31 cellular contexts compared by ENCODE assay signal in genomic region chr12:45850302-45850701, GRCh38.
"Had no signal": no experiment of that assay in that cellular context is flagged by ENCODE, and none has a peak within 500 bp of the region (broad histone marks: within the 10 kb centered on the region; RNA-seq: fewer than 3 reads in every experiment).

No MANE protein-coding gene starts in this region.

- H3K27ac Mint-ChIP-seq: activated CD4-positive, alpha-beta memory T cell treated with anti-CD3 and anti-CD28 coated beads for 36 hours; activated CD4-positive, alpha-beta T cell treated with anti-CD3 and anti-CD28 coated beads for 36 hours; activated CD4-positive, alpha-beta T cell treated with anti-CD3 and anti-CD28 coated beads, Interleukin-2, amount 10 ng/mL, durations not matched to agents 24 days and 14 days; activated CD8-positive, alpha-beta memory T cell treated with anti-CD3 and anti-CD28 coated beads, Interleukin-2, amount 10 ng/mL, durations not matched to agents 7 days and 5 days; activated CD8-positive, alpha-beta T cell treated with anti-CD3 and anti-CD28 coated beads, Interleukin-2, amount 10 ng/mL, durations not matched to agents 7 days and 5 days; activated naive CD4-positive, alpha-beta T cell treated with anti-CD3 and anti-CD28 coated beads for 36 hours; activated naive CD4-positive, alpha-beta T cell treated with anti-CD3 and anti-CD28 coated beads, Interleukin-2, amount 50 U/mL, for 24 hours; activated naive CD8-positive, alpha-beta T cell treated with anti-CD3 and anti-CD28 coated beads for 36 hours; activated naive CD8-positive, alpha-beta T cell treated with anti-CD3 and anti-CD28 coated beads, Interleukin-2, amount 50 U/mL, for 24 hours; activated T-helper 1 cell treated with anti-CD3 and anti-CD28 coated beads, Interleukin-12 subunit alpha, Interleukin-12 subunit beta, Interleukin-2, Interleukin-4 antibody, amounts not matched to agents 30 ng/mL and 10 ng/mL and 1 ng/mL, durations not matched to agents 14 hours and 24 hours and 36 hours; activated T-helper 2 cell treated with anti-CD3 and anti-CD28 coated beads, Interferon-gamma antibody, Interleukin-2, Interleukin-4, amounts not matched to agents 10 μg/mL and 5 μg/mL and 100 μg/mL, durations not matched to agents 14 hours and 24 hours and 36 hours; brain had no signal

- FAIRE-seq: endometrium, frontal cortex had no signal

- H3K27me3 ChIP-seq: adrenal gland, breast epithelium, colonic mucosa, heart right ventricle had no signal

- H3K4me3 ChIP-seq: adrenal gland, breast epithelium, colonic mucosa, heart right ventricle had no signal

- H3K9me3 Mint-ChIP-seq: activated CD4-positive, alpha-beta memory T cell treated with anti-CD3 and anti-CD28 coated beads for 36 hours; activated CD4-positive, alpha-beta T cell treated with anti-CD3 and anti-CD28 coated beads, Interleukin-2, amount 10 ng/mL, durations not matched to agents 24 days and 14 days; activated naive CD4-positive, alpha-beta T cell treated with anti-CD3 and anti-CD28 coated beads for 36 hours; activated naive CD4-positive, alpha-beta T cell treated with anti-CD3 and anti-CD28 coated beads, Interleukin-2, amount 50 U/mL, for 24 hours; activated naive CD8-positive, alpha-beta T cell treated with anti-CD3 and anti-CD28 coated beads for 36 hours; activated naive CD8-positive, alpha-beta T cell treated with anti-CD3 and anti-CD28 coated beads, Interleukin-2, amount 50 U/mL, for 24 hours; activated T-helper 1 cell treated with anti-CD3 and anti-CD28 coated beads, Interleukin-12 subunit alpha, Interleukin-12 subunit beta, Interleukin-2, Interleukin-4 antibody, amounts not matched to agents 30 ng/mL and 10 ng/mL and 1 ng/mL, durations not matched to agents 14 hours and 24 hours and 36 hours; activated T-helper 2 cell treated with anti-CD3 and anti-CD28 coated beads, Interferon-gamma antibody, Interleukin-2, Interleukin-4, amounts not matched to agents 10 μg/mL and 5 μg/mL and 100 μg/mL, durations not matched to agents 14 hours and 24 hours and 36 hours; brain had no signal

- H3K27ac ChIP-seq: adrenal gland, breast epithelium, colonic mucosa, heart right ventricle had no signal

- DNase-seq: activated CD4-positive, alpha-beta memory T cell treated with anti-CD3 and anti-CD28 coated beads for 36 hours; activated CD4-positive, alpha-beta T cell treated with anti-CD3 and anti-CD28 coated beads for 36 hours; activated CD4-positive, alpha-beta T cell treated with anti-CD3 and anti-CD28 coated beads, Interleukin-2, amount 10 ng/mL, durations not matched to agents 24 days and 14 days; activated CD4-positive, CD25-positive, alpha-beta regulatory T cell; activated CD4-positive, CD25-positive, alpha-beta regulatory T cell treated with anti-CD3 and anti-CD28 coated beads, Interleukin-2, amount 50 U/mL, for 72 hours; activated CD8-positive, alpha-beta memory T cell treated with anti-CD3 and anti-CD28 coated beads, Interleukin-2, amount 10 ng/mL, durations not matched to agents 7 days and 5 days; activated CD8-positive, alpha-beta memory T cell treated with anti-CD3 and anti-CD28 coated beads, Interleukin-2, amount 50 U/mL, for 4 hours; activated CD8-positive, alpha-beta T cell treated with anti-CD3 and anti-CD28 coated beads, Interleukin-2, amount 10 ng/mL, durations not matched to agents 7 days and 5 days; activated effector memory CD4-positive, alpha-beta T cell treated with anti-CD3 and anti-CD28 coated beads, Interleukin-2, amount 50 U/mL, for 16 hours; activated naive CD4-positive, alpha-beta T cell treated with anti-CD3 and anti-CD28 coated beads for 36 hours; activated naive CD8-positive, alpha-beta T cell treated with anti-CD3 and anti-CD28 coated beads for 36 hours; activated naive CD8-positive, alpha-beta T cell treated with anti-CD3 and anti-CD28 coated beads, Interleukin-2, amount 50 U/mL, for 24 hours; activated T-cell treated with anti-CD3 and anti-CD28 coated beads, Interleukin-2, amount 50 U/mL, for 1 hour; activated T-cell treated with anti-CD3 and anti-CD28 coated beads, Interleukin-2, amount 50 U/mL, for 48 hours; adrenal gland; amygdala; aorta; colonic mucosa; effector CD8-positive, alpha-beta T cell; foreskin fibroblast; heart right ventricle; T-helper 1 cell; T-helper 2 cell had no signal

- H3K4me1 ChIP-seq: adrenal gland, breast epithelium, colonic mucosa had no signal

- H3K4me1 Mint-ChIP-seq: activated CD4-positive, alpha-beta T cell treated with anti-CD3 and anti-CD28 coated beads for 36 hours; activated CD4-positive, alpha-beta T cell treated with anti-CD3 and anti-CD28 coated beads, Interleukin-2, amount 10 ng/mL, durations not matched to agents 24 days and 14 days; activated CD8-positive, alpha-beta memory T cell treated with anti-CD3 and anti-CD28 coated beads, Interleukin-2, amount 10 ng/mL, durations not matched to agents 7 days and 5 days; activated naive CD8-positive, alpha-beta T cell treated with anti-CD3 and anti-CD28 coated beads, Interleukin-2, amount 50 U/mL, for 24 hours; brain had no signal

- H3K9me3 ChIP-seq: adrenal gland, breast epithelium, colonic mucosa, heart right ventricle had no signal

- ATAC-seq: activated CD4-positive, alpha-beta T cell treated with anti-CD3 and anti-CD28 coated beads for 36 hours; activated CD8-positive, alpha-beta memory T cell treated with anti-CD3 and anti-CD28 coated beads, Interleukin-2, amount 10 ng/mL, durations not matched to agents 7 days and 5 days; activated CD8-positive, alpha-beta T cell treated with anti-CD3 and anti-CD28 coated beads, Interleukin-2, amount 10 ng/mL, durations not matched to agents 7 days and 5 days; activated naive CD8-positive, alpha-beta T cell treated with anti-CD3 and anti-CD28 coated beads, Interleukin-2, amount 50 U/mL, for 24 hours; esophagus mucosa; heart right ventricle had no signal

- H3K27me3 Mint-ChIP-seq: activated CD4-positive, alpha-beta memory T cell treated with anti-CD3 and anti-CD28 coated beads for 36 hours; activated CD4-positive, alpha-beta T cell treated with anti-CD3 and anti-CD28 coated beads for 36 hours; activated CD4-positive, alpha-beta T cell treated with anti-CD3 and anti-CD28 coated beads, Interleukin-2, amount 10 ng/mL, durations not matched to agents 24 days and 14 days; activated CD8-positive, alpha-beta memory T cell treated with anti-CD3 and anti-CD28 coated beads, Interleukin-2, amount 10 ng/mL, durations not matched to agents 7 days and 5 days; activated naive CD4-positive, alpha-beta T cell treated with anti-CD3 and anti-CD28 coated beads, Interleukin-2, amount 50 U/mL, for 24 hours; activated naive CD8-positive, alpha-beta T cell treated with anti-CD3 and anti-CD28 coated beads for 36 hours; activated naive CD8-positive, alpha-beta T cell treated with anti-CD3 and anti-CD28 coated beads, Interleukin-2, amount 50 U/mL, for 24 hours had no signal

- H3K4me3 Mint-ChIP-seq: activated CD4-positive, alpha-beta memory T cell treated with anti-CD3 and anti-CD28 coated beads for 36 hours; activated CD4-positive, alpha-beta T cell treated with anti-CD3 and anti-CD28 coated beads for 36 hours; activated CD4-positive, alpha-beta T cell treated with anti-CD3 and anti-CD28 coated beads, Interleukin-2, amount 10 ng/mL, durations not matched to agents 24 days and 14 days; activated CD8-positive, alpha-beta memory T cell treated with anti-CD3 and anti-CD28 coated beads, Interleukin-2, amount 10 ng/mL, durations not matched to agents 7 days and 5 days; activated CD8-positive, alpha-beta T cell treated with anti-CD3 and anti-CD28 coated beads, Interleukin-2, amount 10 ng/mL, durations not matched to agents 7 days and 5 days; activated naive CD4-positive, alpha-beta T cell treated with anti-CD3 and anti-CD28 coated beads for 36 hours; activated naive CD4-positive, alpha-beta T cell treated with anti-CD3 and anti-CD28 coated beads, Interleukin-2, amount 50 U/mL, for 24 hours; activated naive CD8-positive, alpha-beta T cell treated with anti-CD3 and anti-CD28 coated beads for 36 hours; activated naive CD8-positive, alpha-beta T cell treated with anti-CD3 and anti-CD28 coated beads, Interleukin-2, amount 50 U/mL, for 24 hours; activated T-helper 1 cell treated with anti-CD3 and anti-CD28 coated beads, Interleukin-12 subunit alpha, Interleukin-12 subunit beta, Interleukin-2, Interleukin-4 antibody, amounts not matched to agents 30 ng/mL and 10 ng/mL and 1 ng/mL, durations not matched to agents 14 hours and 24 hours and 36 hours; brain had no signal
